16 cellular contexts compared by ENCODE assay signal in the genomic region with DNA sequence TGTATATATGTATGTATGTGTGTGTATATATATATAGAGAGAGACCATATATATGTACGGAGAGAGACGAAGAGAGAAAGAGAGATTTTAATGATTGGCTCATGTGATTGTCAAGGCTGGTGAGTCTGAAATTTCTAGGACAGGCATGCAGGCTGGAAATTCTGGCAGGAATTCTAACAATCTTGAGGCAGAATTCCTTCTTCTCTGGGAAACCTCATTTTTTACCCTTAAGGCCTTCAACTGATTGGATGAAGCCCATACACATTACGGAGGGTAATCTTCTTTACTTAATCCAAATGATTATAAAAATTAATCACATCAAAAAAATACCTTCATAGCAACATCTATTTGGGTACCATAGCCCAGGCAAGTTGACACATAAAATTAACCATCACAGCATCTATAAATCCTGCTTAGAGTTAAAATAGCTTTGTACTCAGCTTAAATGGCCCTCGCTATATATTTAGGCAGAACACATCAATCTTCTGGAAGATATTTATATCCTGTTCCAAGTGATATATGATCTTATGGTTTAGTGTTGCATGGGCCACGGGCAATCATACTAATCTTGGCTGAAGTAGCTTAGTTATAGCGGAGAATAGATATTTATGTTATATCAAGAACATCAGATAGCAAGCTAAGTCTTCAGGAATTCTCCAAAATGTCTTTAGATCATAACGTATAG. TPM values are rescaled to one million over a fixed set of nuclear protein-coding genes. Genes with fewer than 3 reads are reported as not detected.
DNase-seq lines count a peak whose midpoint lies in the region; ATAC-seq and TF ChIP-seq lines count a peak whose summit lies in the region.
"Had no signal": no experiment of that assay in that cellular context is flagged by ENCODE, and none has a peak within 500 bp of the region (broad histone marks: within the 10 kb centered on the region; RNA-seq: fewer than 3 reads in every experiment).

No MANE protein-coding gene starts in this region.

- no peak for TF ChIP-seq CTCF in retinal pigment epithelial cell (conservative IDR thresholded peaks at IDR 0.05; ENCODE audit: low read depth, low read length)
- TF ChIP-seq CTCF in SK-N-SH (IDR thresholded peaks at IDR 0.05) = no peak
- TF ChIP-seq CTCF in right lobe of liver (IDR thresholded peaks at IDR 0.05) = no peak
- no peak for TF ChIP-seq CTCF in thyroid gland (IDR thresholded peaks at IDR 0.05)

- H3K36me3 ChIP-seq in mesendoderm (ENCODE audit: control insufficient read depth, insufficient read depth, low read length) (no peaks in the 10 kb centered on the region), SK-N-SH (replicated peaks in 1 of 2; ENCODE audit: control insufficient read depth in 1 of 2, insufficient read depth in 2 of 2, low read length in 1 of 2) (no peaks in the 10 kb centered on the region), right lobe of liver (no peaks in the 10 kb centered on the region), thyroid gland (no peaks in the 10 kb centered on the region)

- peak; percentile 52 for DNase-seq in EH (ENCODE audit: low read depth)
- DNase-seq in HEK293T (ENCODE audit: extremely low spot score) = no peak
- DNase-seq in mesendoderm = peak; percentile 21
- peak; percentile 87 for DNase-seq in retinal pigment epithelial cell (ENCODE audit: low read depth)
- no peak for DNase-seq in SK-N-SH
- no peak for DNase-seq in right lobe of liver
- DNase-seq in thyroid gland = no peak
- DNase-seq: ACHN; AML-193; Caco-2; CD4-positive, alpha-beta T cell; GDM1; HCEC 1CT; IMR-90 had no signal

- no peak for TF ChIP-seq RAD21 in SK-N-SH (IDR thresholded peaks at IDR 0.05; ENCODE audit: low read length)

- H2BK5ac ChIP-seq in mesendoderm (ENCODE audit: low read length) = no peak overlapping the region

- H3K4me1 ChIP-seq in mesendoderm (ENCODE audit: control insufficient read depth, low read depth, low read length) (no peaks in the 10 kb centered on the region), SK-N-SH (ENCODE audit: control insufficient read depth in 1 of 2, insufficient read depth in 2 of 2, low read depth in 1 of 2, low read length in 1 of 2) (no peaks in the 10 kb centered on the region), right lobe of liver (no peaks in the 10 kb centered on the region), thyroid gland (no peaks in the 10 kb centered on the region)
- H3K4me1 ChIP-seq: Caco-2 had no signal

- no peaks in the 10 kb centered on the region for H4K20me1 ChIP-seq in SK-N-SH (ENCODE audit: insufficient read depth)

- H3K4ac ChIP-seq in mesendoderm (ENCODE audit: low read depth, low read length) = no peak overlapping the region

- H3K79me1 ChIP-seq in mesendoderm (ENCODE audit: low read length) = no peaks in the 10 kb centered on the region

- H3K4me3 ChIP-seq in mesendoderm (ENCODE audit: low read length) = no peak overlapping the region
- no peak overlapping the region for H3K4me3 ChIP-seq in retinal pigment epithelial cell (ENCODE audit: low read length)
- no peak overlapping the region for H3K4me3 ChIP-seq in SK-N-SH (ENCODE audit: low read depth in 2 of 2, low read length in 1 of 2)
- no peak overlapping the region for H3K4me3 ChIP-seq in right lobe of liver
- H3K4me3 ChIP-seq in thyroid gland (replicated peaks in 1 of 3) = no peak overlapping the region
- H3K4me3 ChIP-seq: GM23338 had no signal

- H3K9me2 ChIP-seq in SK-N-SH = no peaks in the 10 kb centered on the region

- no peak for TF ChIP-seq POLR2A in right lobe of liver (IDR thresholded peaks at IDR 0.05)
- TF ChIP-seq POLR2A in thyroid gland (IDR thresholded peaks at IDR 0.05) = no peak

- no peak for TF ChIP-seq EP300 in SK-N-SH (IDR thresholded peaks at IDR 0.05; ENCODE audit: borderline replicate concordance in 1 of 2, low read depth in 1 of 2, low read length in 1 of 2)

- H3K4me2 ChIP-seq in mesendoderm (ENCODE audit: low read length) (no peak overlapping the region), SK-N-SH (no peak overlapping the region)
- H3K4me2 ChIP-seq: GM23338 had no signal

- no peak overlapping the region for H3K23ac ChIP-seq in mesendoderm (ENCODE audit: low read length)

- no peak for ATAC-seq in right lobe of liver
- ATAC-seq: GM23338 had no signal

- intact Hi-C loops in right lobe of liver (cut with DNase I) = no loop called here
- intact Hi-C loops in thyroid gland (cut with DNase I) = no loop called here

- no peak overlapping the region for H2BK15ac ChIP-seq in mesendoderm (replicated peaks; ENCODE audit: low read depth)

- H3K9me3 ChIP-seq in SK-N-SH = no peaks in the 10 kb centered on the region
- no peaks in the 10 kb centered on the region for H3K9me3 ChIP-seq in right lobe of liver
- no peaks in the 10 kb centered on the region for H3K9me3 ChIP-seq in thyroid gland
- H3K9me3 ChIP-seq: Caco-2 had no signal

- POLR2A ChIA-PET in HEK293T (lab: Yijun Ruan, JAX) = no interaction called here
- POLR2A ChIA-PET in SK-N-SH (lab: Yijun Ruan, JAX) = no interaction called here

- no peak overlapping the region for H4K8ac ChIP-seq in mesendoderm (ENCODE audit: low read depth, low read length)

- H3K27me3 ChIP-seq in mesendoderm (ENCODE audit: insufficient read depth, low read length, poor library complexity) (no peaks in the 10 kb centered on the region), SK-N-SH (ENCODE audit: insufficient read depth) (no peaks in the 10 kb centered on the region; the same call in 1 of the 2 replicates), right lobe of liver (no peaks in the 10 kb centered on the region), thyroid gland (no peaks in the 10 kb centered on the region)

- no peak overlapping the region for H4K5ac ChIP-seq in mesendoderm (ENCODE audit: low read length)

- H3K18ac ChIP-seq in mesendoderm (ENCODE audit: low read length) = no peak overlapping the region

- no peak overlapping the region for H3K56ac ChIP-seq in mesendoderm (ENCODE audit: low read length)

- H3K27ac ChIP-seq in mesendoderm (ENCODE audit: low read depth, low read length) = no peak overlapping the region
- no peak overlapping the region for H3K27ac ChIP-seq in SK-N-SH (ENCODE audit: low read depth in 2 of 2, low read length in 1 of 2)
- no peak overlapping the region for H3K27ac ChIP-seq in right lobe of liver
- no peak overlapping the region for H3K27ac ChIP-seq in thyroid gland
- H3K27ac ChIP-seq: C4-2B had no signal

- H3K79me2 ChIP-seq in mesendoderm (ENCODE audit: control insufficient read depth, insufficient read depth, low read length) = no peaks in the 10 kb centered on the region
- no peaks in the 10 kb centered on the region for H3K79me2 ChIP-seq in SK-N-SH (ENCODE audit: insufficient read depth)

- no peak overlapping the region for H2BK120ac ChIP-seq in mesendoderm (ENCODE audit: low read depth, low read length)

- peaks cover under 1% of the 10 kb centered on the region for H3F3A ChIP-seq in SK-N-SH (replicated peaks; ENCODE audit: insufficient read depth)

- 100% methylated on average over 2 of the region's 7 CpGs for WGBS in mesendoderm (ENCODE audit: extremely low coverage, insufficient coverage, low lambda C conversion rate)
- 38% methylated on average over 7 of the region's 7 CpGs for WGBS in SK-N-SH (ENCODE audit: low lambda C conversion rate)
- WGBS in right lobe of liver (ENCODE audit: insufficient coverage, low coverage, low lambda C conversion rate, missing lambda C conversion rate) = 70% methylated on average over 7 of the region's 7 CpGs
- 73 to 83% methylated on average over 7 of the region's 7 CpGs for whole genome bisulfite sequencing in thyroid gland, 2 donors

- CTCF ChIA-PET in HEK293T (lab: Yijun Ruan, JAX) (interaction anchor here (0.5 kb wide), 1 partner anchor 105 kb away, joined by 5 read pairs; no protein-coding TSS in a partner anchor), SK-N-SH (lab: Yijun Ruan, JAX) (interaction anchor here (0.6 kb wide), 1 partner anchor 693 kb away, joined by 3 read pairs; no protein-coding TSS in a partner anchor)

- H2AK5ac ChIP-seq in mesendoderm (ENCODE audit: low read length) = no peak overlapping the region

- no peak overlapping the region for H2AFZ ChIP-seq in SK-N-SH (ENCODE audit: low read depth)
- H2AFZ ChIP-seq: GM23338 had no signal

- H3K9ac ChIP-seq in mesendoderm (ENCODE audit: low read length) = no peak overlapping the region
- H3K9ac ChIP-seq in SK-N-SH = no peak overlapping the region

TF ChIP-seq in HEK293T, 16 proteins besides CTCF, POLR2A, EP300 and RAD21:
- TF ChIP-seq PKNOX1 (IDR thresholded peaks at IDR 0.05) (peak; percentile 77), CTBP1 (IDR thresholded peaks at IDR 0.05; ENCODE audit: borderline replicate concordance) (0 out of 2 replicates have a peak, but pooled peaks have one; percentile 7), LEF1 (IDR thresholded peaks at IDR 0.05; ENCODE audit: borderline replicate concordance) (no peak)

TF ChIP-seq in SK-N-SH, 30 proteins besides CTCF, POLR2A, EP300 and RAD21:
- no peak for TF ChIP-seq SIN3A (IDR thresholded peaks at IDR 0.05; ENCODE audit: borderline replicate concordance, low read depth, low read length)
- no peak for TF ChIP-seq TCF12 (IDR thresholded peaks at IDR 0.05)
- no peak for TF ChIP-seq MEF2A (IDR thresholded peaks at IDR 0.05; ENCODE audit: borderline replicate concordance, low read depth)
- no peak for TF ChIP-seq NFIC (IDR thresholded peaks at IDR 0.05; ENCODE audit: borderline replicate concordance)
- no peak for TF ChIP-seq USF1 (IDR thresholded peaks at IDR 0.05; ENCODE audit: borderline replicate concordance, low read depth)
- TF ChIP-seq PBX3 (IDR thresholded peaks at IDR 0.05) = no peak
- no peak for TF ChIP-seq EZH2phosphoT487 (IDR thresholded peaks at IDR 0.05; ENCODE audit: borderline replicate concordance, low read depth)

RNA-seq across cellular contexts. Expression of gene ABRACL, which starts 36.6 kb away (rescaled TPM):
- 307 TPM for polyA plus RNA-seq in mesendoderm (2013, experiment 1 of 2)
- polyA plus RNA-seq in mesendoderm (2013, experiment 2 of 2) = 307 TPM
- polyA plus RNA-seq in SK-N-SH (2012; rRNA removed) = 21.9 and 22.9 TPM in 2 replicates
- 29.8 and 45.0 TPM in 2 replicates for polyA plus RNA-seq in SK-N-SH (2012; cell fraction: cytosol; rRNA removed)
- polyA plus RNA-seq in SK-N-SH (2012; cell fraction: nucleus; rRNA removed) = 5.2 and 7.5 TPM in 2 replicates
- total RNA-seq in right lobe of liver (10 to 100 TPM; 22.5 to 52.0 (median 39.6) TPM), thyroid gland (10 to 100 TPM; 15.9 to 37.2 (median 27.5) TPM)

Comparison
In these comparisons a context has a peak if more than half of its experiments do, and no peak if none do; other contexts are left out.
1. DNase-seq: peak in EH (single experiment), mesendoderm (single experiment) and retinal pigment epithelial cell (single experiment); none in HEK293T (single experiment), SK-N-SH (single experiment), right lobe of liver (0 of 3) and thyroid gland (0 of 2).